In genomic region chr4:42350611-42351182, GRCh38 we compare ENCODE assay signal across 1 cellular context.
TF ChIP-seq lines count a peak whose summit lies in the region.

No MANE protein-coding gene starts in this region.

TF ChIP-seq in GM12878, 131 proteins besides CTCF, POLR2A, EP300 and RAD21 (continued from another document):
- TF ChIP-seq ZNF592 (IDR thresholded peaks at IDR 0.05) (no peak), IKZF1 (conservative IDR thresholded peaks at IDR 0.05) (peak; percentile 59), SPI1 (IDR thresholded peaks at IDR 0.05; ENCODE audit: borderline replicate concordance, insufficient read depth, low read depth, low read length) (peak; percentile 82), BHLHE40 (IDR thresholded peaks at IDR 0.05; ENCODE audit: borderline replicate concordance in 1 of 2, low read depth in 2 of 2, low read length in 1 of 2) (peak; percentile 66 to 70; a peak in 3 of 4 replicates), NFXL1 (IDR thresholded peaks at IDR 0.05; ENCODE audit: borderline replicate concordance) (no peak), MEF2B (IDR thresholded peaks at IDR 0.05; ENCODE audit: partially characterized antibody, poor library complexity, severe bottlenecking) (peak; percentile 10), FOXM1 (IDR thresholded peaks at IDR 0.05; ENCODE audit: low read depth, low read length) (0 out of 2 replicates have a peak, but pooled peaks have one; percentile 21)
